8 cellular contexts compared by ENCODE assay signal in the genomic region with DNA sequence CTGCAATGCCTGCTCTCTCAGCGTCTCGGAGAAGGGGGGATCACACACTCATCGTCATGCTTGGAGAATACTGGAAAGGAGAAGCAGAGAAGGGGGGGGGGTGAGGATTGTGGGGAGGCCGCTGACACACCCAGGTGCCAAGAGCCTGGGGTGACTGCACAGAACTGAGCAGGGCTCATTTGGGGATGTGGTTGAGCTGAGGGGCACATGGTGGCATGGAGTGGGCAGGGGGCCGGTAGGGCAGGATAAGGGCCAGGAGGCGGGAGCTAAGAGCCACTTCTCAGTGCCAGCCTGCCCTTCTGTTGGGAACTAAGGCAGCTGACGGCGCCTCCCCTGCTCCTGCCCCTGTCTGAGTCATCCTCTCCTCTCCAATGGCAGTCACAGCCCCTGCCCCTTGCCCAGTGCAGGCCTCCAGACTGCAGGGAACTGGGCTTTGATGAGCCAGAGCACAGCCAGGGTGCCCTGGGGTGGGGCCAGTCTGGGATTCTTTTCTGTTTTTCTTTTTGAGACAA. TPM values are rescaled to one million over a fixed set of nuclear protein-coding genes. Genes with fewer than 3 reads are reported as not detected.
DNase-seq lines count a peak whose midpoint lies in the region; ATAC-seq and TF ChIP-seq lines count a peak whose summit lies in the region.

No MANE protein-coding gene starts in this region.

- peaks cover 5% of the 10 kb centered on the region for H3K36me3 ChIP-seq in upper lobe of right lung

- H3K4me3 Mint-ChIP-seq in T-helper 17 cell, result no peak overlapping the region

- peaks cover 21% of the 10 kb centered on the region for H3K4me1 Mint-ChIP-seq in T-helper 17 cell

- H3K9me3 ChIP-seq in T-helper 17 cell (ENCODE audit: control insufficient read depth, low read length, poor library complexity, severe bottlenecking) (no peaks in the 10 kb centered on the region), upper lobe of right lung (no peaks in the 10 kb centered on the region)

- TF ChIP-seq CTCF in upper lobe of right lung (IDR thresholded peaks at IDR 0.05), result no peak

- no peaks in the 10 kb centered on the region for H3K36me3 Mint-ChIP-seq in activated naive CD4-positive, alpha-beta T cell treated with anti-CD3 and anti-CD28 coated beads, Interleukin-2, amount 50 U/mL, for 72 hours
- H3K36me3 Mint-ChIP-seq in T-helper 17 cell (ENCODE audit: low read depth), result no peaks in the 10 kb centered on the region

- H3K27me3 Mint-ChIP-seq in T-helper 17 cell, result no peaks in the 10 kb centered on the region

- intact Hi-C loops in upper lobe of right lung (cut with DNase I), result no loop called here

- H3K27me3 ChIP-seq in upper lobe of right lung, result no peaks in the 10 kb centered on the region

- H3K27ac ChIP-seq in upper lobe of right lung, result no peak overlapping the region

- H3K9me3 Mint-ChIP-seq in activated naive CD4-positive, alpha-beta T cell treated with anti-CD3 and anti-CD28 coated beads, Interleukin-2, amount 50 U/mL, for 72 hours, result no peaks in the 10 kb centered on the region

- H3K4me3 ChIP-seq in upper lobe of right lung, result no peak overlapping the region

- peak overlapping the region; percentile 74 to 76 for H3K27ac Mint-ChIP-seq in activated naive CD4-positive, alpha-beta T cell treated with anti-CD3 and anti-CD28 coated beads, Interleukin-2, amount 50 U/mL, for 72 hours
- H3K27ac Mint-ChIP-seq in T-helper 17 cell, result peak overlapping the region; percentile 54

- H3K4me1 ChIP-seq in upper lobe of right lung, result no peaks in the 10 kb centered on the region

- DNase-seq in activated naive CD4-positive, alpha-beta T cell treated with anti-CD3 and anti-CD28 coated beads, Interleukin-2, amount 50 U/mL, for 72 hours (ENCODE audit: low spot score in 2 of 2), result no peak
- no peak for DNase-seq in activated naive CD4-positive, alpha-beta T cell treated with Interleukin-2 at 50 U/mL for 16 hours
- DNase-seq in T-helper 17 cell (no peak), iris pigment epithelial cell (ENCODE audit: low read depth) (peak; percentile 46), upper lobe of right lung (no peak), OCI-M2 (lab: John Stamatoyannopoulos, UW; ENCODE audit: unreplicated experiment) (no peak)
- DNase-seq in activated effector memory CD4-positive, alpha-beta T cell treated with Interleukin-2 at 50 U/mL for 16 hours, result no peak

- ATAC-seq in activated naive CD4-positive, alpha-beta T cell treated with anti-CD3 and anti-CD28 coated beads, Interleukin-2, amount 50 U/mL, for 72 hours, result no peak
- ATAC-seq in T-helper 17 cell (peak; percentile 33), upper lobe of right lung (peak; percentile 69), GM19455 (IDR thresholded peaks at IDR 0.05; ENCODE audit: unreplicated experiment) (no peak)

RNA-seq across cellular contexts. Expression of a gene that starts 27.2 kb away (rescaled TPM):
- total RNA-seq in activated naive CD4-positive, alpha-beta T cell treated with anti-CD3 and anti-CD28 coated beads, Interleukin-2, amount 50 U/mL, for 72 hours, result 100 to 1,000 TPM; 169 to 186 TPM
- 10 to 100 TPM; 25.7 to 29.8 TPM for total RNA-seq in T-helper 17 cell
- total RNA-seq in upper lobe of right lung, result 41.9 TPM

RNA-seq across cellular contexts. Expression of a gene that starts 27.3 kb away (rescaled TPM):
- 10 to 100 TPM; 11.7 to 12.1 TPM for total RNA-seq in activated naive CD4-positive, alpha-beta T cell treated with anti-CD3 and anti-CD28 coated beads, Interleukin-2, amount 50 U/mL, for 72 hours
- total RNA-seq in T-helper 17 cell, result 1 to 10 TPM; 2.9 to 4.6 TPM
- 8.8 TPM for total RNA-seq in upper lobe of right lung

Comparison
In these comparisons a context has a peak if more than half of its experiments do, and no peak if none do; other contexts are left out.
1. ATAC-seq: peak in T-helper 17 cell (single experiment) and upper lobe of right lung (single experiment); none in activated naive CD4-positive, alpha-beta T cell treated with anti-CD3 and anti-CD28 coated beads, Interleukin-2, amount 50 U/mL, for 72 hours (0 of 2) and GM19455 (single experiment).